Comparison of ENCODE assay signal across 8 cellular contexts in the genomic region with DNA sequence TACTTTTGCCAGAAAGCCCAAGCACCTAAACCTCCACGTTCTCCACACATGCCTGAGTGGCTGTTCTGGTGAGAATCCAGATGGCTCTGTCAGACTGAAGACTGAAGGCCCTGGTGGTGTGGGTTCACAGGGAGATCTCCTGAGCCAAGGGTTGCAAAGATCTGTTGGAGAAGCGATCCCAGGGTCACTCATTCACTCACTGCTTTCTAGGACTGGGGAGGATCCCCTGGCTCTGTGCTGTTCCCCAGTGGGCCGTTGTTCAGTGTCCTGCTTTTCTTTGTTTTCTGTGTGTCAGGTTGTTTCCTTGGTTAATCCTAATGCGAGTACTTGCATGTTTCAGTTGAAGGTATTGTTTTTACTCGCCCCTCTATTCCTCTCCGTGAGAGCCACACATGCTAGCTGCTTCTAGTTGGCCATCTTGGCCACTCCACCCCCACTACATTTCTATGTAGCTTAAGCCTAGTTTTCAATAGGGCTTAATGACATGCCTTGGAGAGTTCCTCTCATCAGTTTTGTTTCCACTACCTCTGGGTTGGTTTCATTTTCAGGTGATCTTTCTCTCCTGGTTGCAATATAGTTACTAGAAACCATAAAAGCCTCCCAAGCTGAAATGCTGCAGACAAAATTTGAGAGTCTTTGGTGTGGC.
DNase-seq lines count a peak whose midpoint lies in the region; ATAC-seq and TF ChIP-seq lines count a peak whose summit lies in the region.

No MANE protein-coding gene starts in this region.

- ATAC-seq in GM19468 (IDR thresholded peaks at IDR 0.05; ENCODE audit: extremely low read depth, unreplicated experiment) (peak; percentile 96), HG03432 (IDR thresholded peaks at IDR 0.05; ENCODE audit: unreplicated experiment) (peak; percentile 97)
- ATAC-seq in effector memory CD8-positive, alpha-beta T cell (replicated peaks) = peak; percentile 42

- H3K4me3 Mint-ChIP-seq in effector memory CD8-positive, alpha-beta T cell = peak overlapping the region; percentile 40 to 42

- TF ChIP-seq CTCF in GM13976 (IDR thresholded peaks at IDR 0.05; ENCODE audit: borderline replicate concordance, control extremely low read depth, extremely low read depth, insufficient read depth, missing control alignments) = no peak

- DNase-seq in GM13976 (ENCODE audit: low spot score) = peak; percentile 58
- DNase-seq in effector memory CD8-positive, alpha-beta T cell = no peak
- no peak for DNase-seq in OCI-M1 (lab: John Stamatoyannopoulos, UW)
- DNase-seq in dedifferentiated amniotic fluid mesenchymal stem cell (ENCODE audit: extremely low spot score) = no peak
- DNase-seq in ureter (ENCODE audit: low spot score) = no peak
- no peak for DNase-seq in midbrain (lab: John Stamatoyannopoulos, UW)

- H3K9me3 Mint-ChIP-seq in effector memory CD8-positive, alpha-beta T cell = no peaks in the 10 kb centered on the region

- in situ Hi-C loops in GM13976 (cut with MboI; ENCODE audit: low sequenced_read_pairs, unreplicated experiment) = no loop called here

- H3K36me3 Mint-ChIP-seq in effector memory CD8-positive, alpha-beta T cell (ENCODE audit: insufficient read depth) = no peaks in the 10 kb centered on the region

- H3K4me1 Mint-ChIP-seq in effector memory CD8-positive, alpha-beta T cell (ENCODE audit: low read depth in 2 of 2) = peaks cover 12 to 34% of the 10 kb centered on the region in 2 donors

- H3K27ac Mint-ChIP-seq in effector memory CD8-positive, alpha-beta T cell = peak overlapping the region; percentile 44 to 49

- no peaks in the 10 kb centered on the region for H3K27me3 Mint-ChIP-seq in effector memory CD8-positive, alpha-beta T cell

Comparison
In these comparisons a context has a peak if more than half of its experiments do, and no peak if none do; other contexts are left out.
1. ATAC-seq: peak in every context shown above with its lines; median percentile 97 in HG03432; 96 in GM19468; 42 in effector memory CD8-positive, alpha-beta T cell.